In the genomic region with DNA sequence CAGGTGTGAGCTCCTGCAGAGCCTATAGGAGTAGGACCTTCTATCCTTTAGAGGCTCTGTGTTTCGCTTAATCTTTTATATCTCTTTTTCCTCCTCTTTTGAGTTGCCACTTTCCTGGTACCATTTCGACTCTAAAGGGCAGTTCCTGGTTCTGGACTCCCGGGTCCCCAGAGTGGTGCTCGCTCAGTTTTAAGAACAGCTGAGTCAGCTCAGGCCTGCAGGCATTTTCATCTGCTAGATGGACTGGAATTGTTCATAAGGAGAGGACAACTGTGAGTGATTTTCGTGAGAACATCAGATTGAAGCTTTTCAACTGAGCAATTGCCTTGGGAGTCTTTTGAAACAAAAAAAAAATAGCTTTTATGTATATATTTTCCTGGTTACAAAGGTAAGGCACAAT, we compare ENCODE assay signal across 19 cellular contexts. TPM values are rescaled to one million over a fixed set of nuclear protein-coding genes. Genes with fewer than 3 reads are reported as not detected.
"Had no signal": no experiment of that assay in that cellular context is flagged by ENCODE, and none has a peak within 500 bp of the region (broad histone marks: within the 10 kb centered on the region; RNA-seq: fewer than 3 reads in every experiment).

No MANE protein-coding gene starts in this region.

- H3K4me3 ChIP-seq: cardiac muscle cell, left ventricle myocardium inferior had no signal

- H3K79me2 ChIP-seq: parathyroid adenoma had no signal

- H3K9ac ChIP-seq: parathyroid adenoma had no signal

- H2AFZ ChIP-seq: parathyroid adenoma had no signal

- H3K36me3 ChIP-seq: cardiac muscle cell, left ventricle myocardium inferior, WERI-Rb-1 had no signal

- DNase-seq: activated CD4-positive, alpha-beta T cell treated with anti-CD3 and anti-CD28 coated beads for 1 hour; activated CD8-positive, alpha-beta memory T cell treated with anti-CD3 and anti-CD28 coated beads for 24 hours; activated CD8-positive, alpha-beta memory T cell treated with anti-CD3 and anti-CD28 coated beads, Interleukin-2, amount 50 U/mL, for 48 hours; activated gamma-delta T cell; dermis blood vessel endothelial cell; erythroblast; kidney glomerular epithelial cell; left ventricle myocardium inferior; naive B cell; stimulated activated CD4-positive, alpha-beta T cell treated with anti-CD3 and anti-CD28 coated beads, Interleukin-1b, Interleukin-23, amount 100 ng/mL, for 48 hours; stimulated activated CD8-positive, alpha-beta memory T cell treated with anti-CD3 and anti-CD28 coated beads, Interleukin-4, amount 100 ng/mL, for 48 hours; stimulated activated naive CD4-positive, alpha-beta T cell; T-helper 2 cell; WERI-Rb-1 had no signal

- H3K27me3 ChIP-seq: cardiac muscle cell had no signal

- H3K9me3 ChIP-seq: left ventricle myocardium inferior had no signal

- H3K27ac ChIP-seq: cardiac muscle cell, left ventricle myocardium inferior, parathyroid adenoma, WERI-Rb-1 had no signal

- ATAC-seq: activated naive CD4-positive, alpha-beta T cell treated with anti-CD3 and anti-CD28 coated beads, Interleukin-2, amount 50 U/mL, for 72 hours had no signal

- FAIRE-seq: frontal cortex had no signal

- H3K4me1 ChIP-seq: parathyroid adenoma had no signal

RNA-seq across cellular contexts. Expression of gene BCO1, which starts 1.2 kb away (rescaled TPM):
- total RNA-seq: activated naive CD4-positive, alpha-beta T cell treated with anti-CD3 and anti-CD28 coated beads, Interleukin-2, amount 50 U/mL, for 72 hours; cardiac muscle cell; dermis blood vessel endothelial cell; left ventricle myocardium inferior; mononuclear cell had no signal
- polyA plus RNA-seq: cardiac muscle cell had no signal
